Comparison of ENCODE assay signal across 8 cellular contexts in genomic region chr15:77071338-77072223, GRCh38. TPM values are rescaled to one million over a fixed set of nuclear protein-coding genes. Genes with fewer than 3 reads are reported as not detected.
DNase-seq lines count a peak whose midpoint lies in the region; ATAC-seq and TF ChIP-seq lines count a peak whose summit lies in the region.

No MANE protein-coding gene starts in this region.

- ATAC-seq in central memory CD8-positive, alpha-beta T cell (replicated peaks; ENCODE audit: extremely low read depth, poor library complexity, severe bottlenecking), result no peak
- no peak for ATAC-seq in HG03039 (IDR thresholded peaks at IDR 0.05; ENCODE audit: unreplicated experiment)

- H3K9me3 Mint-ChIP-seq in central memory CD8-positive, alpha-beta T cell, result no peaks in the 10 kb centered on the region

- H3K36me3 Mint-ChIP-seq in central memory CD8-positive, alpha-beta T cell (ENCODE audit: insufficient read depth), result peaks cover 7% of the 10 kb centered on the region

- H3K36me3 ChIP-seq in MG63, result peaks cover 16% of the 10 kb centered on the region
- no peaks in the 10 kb centered on the region for H3K36me3 ChIP-seq in neuron (ENCODE audit: insufficient read depth, low read length)

- H3K9me3 ChIP-seq in MG63 (no peaks in the 10 kb centered on the region), neuron (ENCODE audit: low read length) (no peaks in the 10 kb centered on the region)

- H3K27ac ChIP-seq in C4-2B, result peak overlapping the region; percentile 80

- H3K27ac Mint-ChIP-seq in central memory CD8-positive, alpha-beta T cell (ENCODE audit: low read depth), result peak overlapping the region; percentile 72

- peak overlapping the region; percentile 65 for H2AFZ ChIP-seq in neuron (ENCODE audit: low read depth, low read length)

- H3K4me1 Mint-ChIP-seq in central memory CD8-positive, alpha-beta T cell, result peaks cover 33% of the 10 kb centered on the region

- peak overlapping the region; percentile 75 for H3K4me3 Mint-ChIP-seq in central memory CD8-positive, alpha-beta T cell

- DNase-seq in MG63, result no peak
- DNase-seq in central memory CD8-positive, alpha-beta T cell (ENCODE audit: low spot score in 2 of 2), result no peak
- DNase-seq in NCI-H2107 (lab: John Stamatoyannopoulos, UW), result no peak
- DNase-seq in NCI-H2107 treated with DMSO at 0.1 percent for 48 hours (lab: John Stamatoyannopoulos, UW; ENCODE audit: unreplicated experiment), result no peak
- no peak for DNase-seq in NCI-H1417 treated with DMSO at 0.1 percent for 48 hours (lab: John Stamatoyannopoulos, UW)

- peaks cover 11% of the 10 kb centered on the region for H3K27me3 ChIP-seq in MG63
- H3K27me3 ChIP-seq in neuron (ENCODE audit: insufficient read depth, low read length), result no peaks in the 10 kb centered on the region

- H3K4me3 ChIP-seq in MG63 (peak overlapping the region; percentile 80), neuron (ENCODE audit: low read length) (peak overlapping the region; percentile 98)

- peaks cover 9% of the 10 kb centered on the region for H3K4me1 ChIP-seq in neuron (ENCODE audit: insufficient read depth, low read length)

- H3K27me3 Mint-ChIP-seq in central memory CD8-positive, alpha-beta T cell, result no peaks in the 10 kb centered on the region

- TF ChIP-seq CTCF in C4-2B (conservative IDR thresholded peaks at IDR 0.05), result no peak

RNA-seq across cellular contexts. Expression of gene TSPAN3, which starts 0.7 kb away (rescaled TPM):
- total RNA-seq in MG63 (2014; rRNA removed; shearing (Covaris generic); ENCODE audit: low replicate concordance), result 239 and 258 TPM in 2 replicates
